In the genomic region with DNA sequence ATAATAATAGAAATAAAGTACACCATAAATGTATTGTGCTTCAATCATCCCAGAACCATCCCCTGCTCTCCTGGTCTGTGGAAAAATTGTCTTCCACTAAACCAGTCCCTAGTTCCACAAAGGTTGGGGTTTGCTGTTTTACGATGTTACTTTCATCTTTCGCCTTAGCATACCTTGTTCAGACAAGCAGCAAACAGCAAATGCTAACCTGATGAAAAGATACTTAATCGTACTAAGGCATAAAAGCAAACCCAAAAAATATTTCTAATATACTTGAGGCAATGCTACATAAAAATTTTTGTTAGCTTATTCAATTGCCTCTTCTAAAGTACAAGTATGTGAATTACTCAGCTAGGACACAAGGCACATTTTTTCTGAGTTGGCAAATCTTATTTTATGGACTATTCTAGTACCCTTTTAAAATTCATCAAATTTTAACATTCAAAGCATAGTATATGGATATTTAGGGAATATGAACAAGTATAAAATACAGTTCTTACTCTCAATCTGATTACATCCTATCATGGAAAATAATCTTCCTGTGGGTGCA, we compare ENCODE assay signal across 12 cellular contexts.
"Had no signal": no experiment of that assay in that cellular context is flagged by ENCODE, and none has a peak within 500 bp of the region (broad histone marks: within the 10 kb centered on the region; RNA-seq: fewer than 3 reads in every experiment).

No MANE protein-coding gene starts in this region.

- ATAC-seq: activated naive CD4-positive, alpha-beta T cell treated with anti-CD3 and anti-CD28 coated beads, Interleukin-2, amount 50 U/mL, for 72 hours; activated T-cell treated with anti-CD3 and anti-CD28 coated beads, Interleukin-2, amount 50 U/mL, for 72 hours; effector memory CD8-positive, alpha-beta T cell; left ventricle myocardium superior; naive thymus-derived CD8-positive, alpha-beta T cell; pancreas; stimulated activated naive B cell treated with anti-CD40 and anti-IgM and Interleukin-4, amounts not matched to agents 10 μg/mL and 1 μg/mL and 100 μg/mL, for 72 hours had no signal

- DNase-seq: activated CD4-positive, alpha-beta T cell treated with anti-CD3 and anti-CD28 coated beads, Interleukin-2, amount 50 U/mL, for 4 hours; activated effector memory CD4-positive, alpha-beta T cell treated with anti-CD3 and anti-CD28 coated beads, Interleukin-2, amount 50 U/mL, for 16 hours; activated T-cell treated with anti-CD3 and anti-CD28 coated beads, Interleukin-2, amount 50 U/mL, for 72 hours; effector memory CD8-positive, alpha-beta T cell; hypothalamus; left ventricle myocardium superior; naive thymus-derived CD8-positive, alpha-beta T cell; pancreas; right lobe of liver; stimulated activated naive B cell treated with anti-CD40 and anti-IgM and Interleukin-4, amounts not matched to agents 10 μg/mL and 1 μg/mL and 100 μg/mL, for 72 hours; thyroid gland had no signal

- H3K9me3 ChIP-seq: pancreas, right lobe of liver, thyroid gland had no signal

- H3K4me3 ChIP-seq: pancreas, right lobe of liver, thyroid gland had no signal

- H3K27me3 ChIP-seq: pancreas, right lobe of liver, thyroid gland had no signal

- H3K27ac ChIP-seq: thyroid gland had no signal

- H3K36me3 ChIP-seq: pancreas, right lobe of liver, thyroid gland had no signal

- H3K4me1 ChIP-seq: pancreas, thyroid gland had no signal
